ENCODE assay signal across 10 cellular contexts in genomic region chr2:45469314-45470099, GRCh38.
DNase-seq lines count a peak whose midpoint lies in the region; ATAC-seq and TF ChIP-seq lines count a peak whose summit lies in the region.
"Had no signal": no experiment of that assay in that cellular context is flagged by ENCODE, and none has a peak within 500 bp of the region (broad histone marks: within the 10 kb centered on the region; RNA-seq: fewer than 3 reads in every experiment).

No MANE protein-coding gene starts in this region.

- H3K27me3 ChIP-seq in adrenal gland (no peaks in the 10 kb centered on the region), lower lobe of right lung (ENCODE audit: low read depth) (no peaks in the 10 kb centered on the region)

- H3K36me3 ChIP-seq in adrenal gland (replicated peaks in 1 of 2) (no peaks in the 10 kb centered on the region), lower lobe of right lung (no peaks in the 10 kb centered on the region)

- no peaks in the 10 kb centered on the region for H3K9me3 ChIP-seq in adrenal gland (replicated peaks in 1 of 3)
- no peaks in the 10 kb centered on the region for H3K9me3 ChIP-seq in lower lobe of right lung

- H3K4me1 ChIP-seq in adrenal gland (replicated peaks in 1 of 2) (peaks cover 18 to 23% of the 10 kb centered on the region in 2 donors), lower lobe of right lung (peaks cover 14% of the 10 kb centered on the region)

- no peak overlapping the region for H3K4me3 ChIP-seq in adrenal gland
- H3K4me3 ChIP-seq in lower lobe of right lung, result no peak overlapping the region

- ATAC-seq in GM18519 (IDR thresholded peaks at IDR 0.05; ENCODE audit: low FRiP score, unreplicated experiment) (peak; percentile 46), HG03520 (IDR thresholded peaks at IDR 0.05; ENCODE audit: unreplicated experiment) (peak; percentile 53), lower lobe of right lung (peak; percentile 82 to 93)

- 50 to 65% (median 55%) methylated on average over 2 of the region's 2 CpGs for WGBS in adrenal gland, 4 donors

- intact Hi-C loops in adrenal gland (cut with DNase I) (no loop called here), lower lobe of right lung (cut with DNase I) (no loop called here)

- TF ChIP-seq POLR2A in adrenal gland (IDR thresholded peaks at IDR 0.05), result no peak

- H3K27ac ChIP-seq in adrenal gland (peak overlapping the region in 3 of 5 donors; percentile 16 to 46 (median 19)), lower lobe of right lung (peak overlapping the region; percentile 20)

- no peak for TF ChIP-seq CTCF in adrenal gland (IDR thresholded peaks at IDR 0.05)
- no peak for TF ChIP-seq CTCF in lower lobe of right lung (IDR thresholded peaks at IDR 0.05)

- DNase-seq in adrenal gland, result no peak
- no peak for DNase-seq in lower lobe of right lung
- no peak for DNase-seq in NCI-H1417 treated with DMSO at 0.1 percent for 48 hours (lab: John Stamatoyannopoulos, UW)
- no peak for DNase-seq in HPDE6-E6E7 (ENCODE audit: extremely low spot score)
- DNase-seq in activated CD4-positive, CD25-positive, alpha-beta regulatory T cell treated with anti-CD3 and anti-CD28 coated beads, Interleukin-2, amount 50 U/mL, for 72 hours, result no peak
- no peak for DNase-seq in activated CD4-positive, alpha-beta T cell treated with anti-CD3 and anti-CD28 coated beads, Interleukin-2, amount 50 U/mL, for 48 hours
- DNase-seq: immature natural killer cell, KG1 had no signal
